In the genomic region with DNA sequence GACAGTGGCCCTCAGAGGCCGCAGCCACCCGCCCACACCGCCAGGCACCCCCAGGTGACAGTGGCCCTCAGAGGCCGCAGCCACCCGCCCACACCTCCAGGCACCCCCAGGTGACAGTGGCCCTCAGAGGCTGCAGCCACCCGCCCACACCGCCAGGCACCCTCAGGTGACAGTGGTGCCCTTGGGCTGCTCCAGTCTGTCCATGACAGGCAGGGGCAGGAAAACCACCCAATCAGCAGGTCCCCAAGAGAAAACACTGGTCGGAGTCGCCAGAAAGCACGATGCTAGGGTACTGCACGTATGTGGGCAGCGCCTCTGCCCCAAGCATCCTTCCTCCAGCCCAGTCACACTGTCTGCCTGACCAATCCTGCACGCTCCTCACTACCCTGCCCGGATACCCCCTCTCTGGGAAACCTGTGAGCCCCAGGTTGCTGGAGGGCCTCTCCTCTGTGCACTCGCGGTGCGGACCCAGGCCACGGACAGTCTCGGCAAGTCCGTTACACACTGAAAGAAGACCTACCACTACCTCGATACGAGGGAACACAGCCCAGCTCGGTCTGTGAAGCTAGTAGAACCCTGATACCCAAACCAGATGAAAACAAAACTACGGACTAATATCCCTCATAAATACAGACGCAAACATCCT, we compare ENCODE assay signal across 18 cellular contexts. TPM values are rescaled to one million over a fixed set of nuclear protein-coding genes. Genes with fewer than 3 reads are reported as not detected.
DNase-seq lines count a peak whose midpoint lies in the region; ATAC-seq, FAIRE-seq and TF ChIP-seq lines count a peak whose summit lies in the region.
"Had no signal": no experiment of that assay in that cellular context is flagged by ENCODE, and none has a peak within 500 bp of the region (broad histone marks: within the 10 kb centered on the region; RNA-seq: fewer than 3 reads in every experiment).

No MANE protein-coding gene starts in this region.

- intact Hi-C loops in CD4-positive, alpha-beta T cell (cut with DNase I, micrococcal nuclease): no loop called here

- no peak overlapping the region for H3K4ac ChIP-seq in H9 (ENCODE audit: low read depth, low read length)

- no peaks in the 10 kb centered on the region for H4K20me1 ChIP-seq in H9 (ENCODE audit: control insufficient read depth, insufficient read depth, insufficient read length)
- peaks cover 2% of the 10 kb centered on the region for H4K20me1 ChIP-seq in neural progenitor cell (ENCODE audit: low read depth)

- H4K91ac ChIP-seq in H9 (ENCODE audit: insufficient read length, low read depth, low read length): no peak overlapping the region

- DNase-seq in CD4-positive, alpha-beta T cell: no peak
- DNase-seq in H9 (no peak), chondrocyte (ENCODE audit: low spot score) (peak; percentile 70), neural progenitor cell (ENCODE audit: low spot score) (no peak), NCI-H1048 (lab: John Stamatoyannopoulos, UW) (no peak), frontal cortex (ENCODE audit: low spot score in 2 of 2) (no peak), HuH-7 (ENCODE audit: low spot score) (no peak)
- DNase-seq: ACHN, DMS 273 treated with DMSO at 0.1 percent for 48 hours, MG63, NCI-H1105, NCI-H1694 treated with DMSO at 0.1 percent for 48 hours, NCI-H446 treated with DMSO at 0.1 percent for 48 hours, NCI-H774, PC-9 had no signal

- WGBS in H9 (ENCODE audit: extremely low coverage, insufficient read length, low lambda C conversion rate): no CpG with 5 or more reads among the region's 25 CpGs

- POLR2A ChIA-PET in CD4-positive, alpha-beta T cell (lab: Charles Lee): no interaction called here

- H3K27me3 ChIP-seq in CD4-positive, alpha-beta T cell (ENCODE audit: control insufficient read depth, insufficient read depth, low read length): no peaks in the 10 kb centered on the region
- H3K27me3 ChIP-seq in H9 (ENCODE audit: insufficient read depth, low read length) (no peaks in the 10 kb centered on the region), neural progenitor cell (no peaks in the 10 kb centered on the region)
- H3K27me3 ChIP-seq: MG63 had no signal

- FAIRE-seq in frontal cortex (lab: Jason Lieb, UNC): no peak
- FAIRE-seq: H54 had no signal

- no peak overlapping the region for H2AFZ ChIP-seq in H9 (ENCODE audit: low read length)
- H2AFZ ChIP-seq in neural progenitor cell (replicated peaks): no peak overlapping the region
- H2AFZ ChIP-seq: PC-9 had no signal

- no peaks in the 10 kb centered on the region for H3K9me3 ChIP-seq in CD4-positive, alpha-beta T cell (ENCODE audit: control insufficient read depth, low read length)
- H3K9me3 ChIP-seq in H9 (ENCODE audit: control insufficient read depth, low read depth, low read length) (no peaks in the 10 kb centered on the region), neural progenitor cell (ENCODE audit: low read depth) (no peaks in the 10 kb centered on the region)
- H3K9me3 ChIP-seq: MG63 had no signal

- no peak overlapping the region for H3K56ac ChIP-seq in H9 (ENCODE audit: insufficient read length, low read depth, low read length)

- no peaks in the 10 kb centered on the region for H3K27me3 Mint-ChIP-seq in CD4-positive, alpha-beta T cell
- H3K27me3 Mint-ChIP-seq in H9 (ENCODE audit: low read depth) (no peaks in the 10 kb centered on the region), chondrocyte (ENCODE audit: low read depth) (no peaks in the 10 kb centered on the region), neural progenitor cell (ENCODE audit: insufficient read depth, low read depth) (peaks cover 12% of the 10 kb centered on the region)

- no peak for TF ChIP-seq CTCF in CD4-positive, alpha-beta T cell (IDR thresholded peaks at IDR 0.05)
- TF ChIP-seq CTCF in H9 (conservative IDR thresholded peaks at IDR 0.05) (no peak), chondrocyte (IDR thresholded peaks at IDR 0.05) (no peak), neural progenitor cell (IDR thresholded peaks at IDR 0.05) (no peak)

- no peak overlapping the region for H3K23ac ChIP-seq in H9 (ENCODE audit: insufficient read length, low read depth, low read length)

- no peaks in the 10 kb centered on the region for H3K79me2 ChIP-seq in H9 (ENCODE audit: insufficient read depth, low read length)
- H3K79me2 ChIP-seq in neural progenitor cell (ENCODE audit: low read depth): peaks cover 10% of the 10 kb centered on the region

- H3K9me3 Mint-ChIP-seq in CD4-positive, alpha-beta T cell: no peaks in the 10 kb centered on the region
- peaks cover 11 to 15% of the 10 kb centered on the region in 2 experiments; a peak in 4 of 5 replicates for H3K9me3 Mint-ChIP-seq in H9
- no peaks in the 10 kb centered on the region for H3K9me3 Mint-ChIP-seq in chondrocyte (ENCODE audit: low read depth)
- H3K9me3 Mint-ChIP-seq in neural progenitor cell: peaks cover 17% of the 10 kb centered on the region

- H3K18ac ChIP-seq in H9 (ENCODE audit: insufficient read length, low read depth, low read length): no peak overlapping the region

- no peak overlapping the region for H3K14ac ChIP-seq in H9 (ENCODE audit: insufficient read depth, low read length)

- no peak for ATAC-seq in CD4-positive, alpha-beta T cell (ENCODE audit: poor library complexity)

- H3K4me2 ChIP-seq in H9 (ENCODE audit: insufficient read depth, insufficient read length, low read length): no peak overlapping the region
- H3K4me2 ChIP-seq in neural progenitor cell: no peak overlapping the region
- H3K4me2 ChIP-seq: PC-9 had no signal

- no peak overlapping the region for H2BK12ac ChIP-seq in H9 (ENCODE audit: insufficient read length, low read depth, low read length)

- H4K8ac ChIP-seq in H9 (replicated peaks; ENCODE audit: insufficient read length, low read depth, low read length): no peak overlapping the region

- H3K4me3 ChIP-seq in neural progenitor cell: no peak overlapping the region
- H3K4me3 ChIP-seq: MG63, PC-9 had no signal

- H3K27ac Mint-ChIP-seq in CD4-positive, alpha-beta T cell: peak overlapping the region; percentile 72
- peak overlapping the region in 2 of 3 experiments; percentile 1 to 41; a peak in 2 of 7 replicates for H3K27ac Mint-ChIP-seq in H9
- H3K27ac Mint-ChIP-seq in chondrocyte (ENCODE audit: unreplicated experiment): no peak overlapping the region
- peak overlapping the region; percentile 25 for H3K27ac Mint-ChIP-seq in neural progenitor cell
- H3K27ac Mint-ChIP-seq: B cell had no signal

- no peak overlapping the region for H3T11ph ChIP-seq in H9 (ENCODE audit: low read length)

- H3K79me1 ChIP-seq in H9 (ENCODE audit: insufficient read depth, low read depth, low read length, poor library complexity, severe bottlenecking): no peaks in the 10 kb centered on the region

- H4K5ac ChIP-seq in H9 (ENCODE audit: insufficient read length, low read depth, low read length): no peak overlapping the region

- peak overlapping the region; percentile 9 for H2BK5ac ChIP-seq in H9 (ENCODE audit: insufficient read length, low read length)

- H2BK120ac ChIP-seq in H9 (ENCODE audit: low read depth, low read length, poor library complexity, severe bottlenecking): no peak overlapping the region

- H2AK5ac ChIP-seq in H9 (ENCODE audit: insufficient read length, low read length): no peak overlapping the region

- peaks cover 13% of the 10 kb centered on the region for H3F3A ChIP-seq in neural progenitor cell (ENCODE audit: low read depth)

- no peak overlapping the region for H2BK15ac ChIP-seq in H9 (ENCODE audit: low read depth, low read length)

- peak overlapping the region; percentile 75 for H3K4me3 Mint-ChIP-seq in CD4-positive, alpha-beta T cell
- H3K4me3 Mint-ChIP-seq in H9: no peak overlapping the region; a peak in 1 of 5 replicates
- no peak overlapping the region for H3K4me3 Mint-ChIP-seq in chondrocyte (ENCODE audit: unreplicated experiment)
- peak overlapping the region; percentile 24 for H3K4me3 Mint-ChIP-seq in neural progenitor cell
- H3K4me3 Mint-ChIP-seq: B cell had no signal

- no peaks in the 10 kb centered on the region for H3K4me1 ChIP-seq in H9 (ENCODE audit: insufficient read depth, low read length)
- no peaks in the 10 kb centered on the region for H3K4me1 ChIP-seq in neural progenitor cell

- CTCF ChIA-PET in CD4-positive, alpha-beta T cell (lab: Charles Lee): no interaction called here

- peaks cover 46% of the 10 kb centered on the region for H3K4me1 Mint-ChIP-seq in CD4-positive, alpha-beta T cell (ENCODE audit: low read depth)
- H3K4me1 Mint-ChIP-seq in H9 (peaks cover 7 to 14% of the 10 kb centered on the region in 2 experiments), chondrocyte (ENCODE audit: low read depth) (peaks cover 7% of the 10 kb centered on the region), neural progenitor cell (peaks cover 23% of the 10 kb centered on the region)

- no peaks in the 10 kb centered on the region for H3K23me2 ChIP-seq in H9 (ENCODE audit: insufficient read length, low read depth, low read length, poor library complexity, severe bottlenecking)

- H3K9ac ChIP-seq in H9 (ENCODE audit: extremely low read depth, insufficient read length, low read length): no peak overlapping the region
- H3K9ac ChIP-seq in neural progenitor cell: no peak overlapping the region

- H2BK20ac ChIP-seq in H9 (ENCODE audit: low read depth, low read length, poor library complexity, severe bottlenecking): no peak overlapping the region

- peaks cover 5% of the 10 kb centered on the region for H3K36me3 Mint-ChIP-seq in CD4-positive, alpha-beta T cell (ENCODE audit: low read depth)
- H3K36me3 Mint-ChIP-seq in H9 (ENCODE audit: insufficient read depth in 1 of 3, low read depth in 3 of 3) (peaks cover 10 to 16% (median 13%) of the 10 kb centered on the region in 3 experiments; a peak in 5 of 7 replicates), chondrocyte (ENCODE audit: low read depth) (no peaks in the 10 kb centered on the region), neural progenitor cell (peaks cover 14% of the 10 kb centered on the region)

- H3K36me3 ChIP-seq in neural progenitor cell: no peaks in the 10 kb centered on the region
- H3K36me3 ChIP-seq: MG63 had no signal

- H3K27ac ChIP-seq in CD4-positive, alpha-beta T cell (ENCODE audit: low read depth, low read length): no peak overlapping the region
- H3K27ac ChIP-seq in H9 (ENCODE audit: insufficient read length, low read depth, low read length) (no peak overlapping the region), neural progenitor cell (no peak overlapping the region)
- H3K27ac ChIP-seq: PC-9 had no signal

RNA-seq across cellular contexts. Expression of gene GPR146, which starts 11.7 kb away (rescaled TPM):
- total RNA-seq in CD4-positive, alpha-beta T cell: 10 to 100 TPM in 1 of 2 experiments, 1 to 10 TPM in 1; 9.9 to 13.7 TPM
- total RNA-seq in H9 (2021): 1.4 and 1.6 TPM in 2 replicates
- 1.4 to 4.4 TPM (median 3.8 TPM) in 3 replicates for total RNA-seq in chondrocyte
- total RNA-seq in neural progenitor cell (ENCODE audit: low replicate concordance): 0.79 and 3.5 TPM in 2 replicates
- total RNA-seq in frontal cortex: 0.82 TPM

RNA-seq across cellular contexts. Expression of gene CYP2W1, which starts 49.7 kb away (rescaled TPM):
- total RNA-seq in CD4-positive, alpha-beta T cell: not detected
- total RNA-seq in H9 (2021) (not detected in 2 replicates), chondrocyte (not detected in 3 replicates), neural progenitor cell (ENCODE audit: low replicate concordance) (0.06 TPM in 1 of 2 replicates, not detected in the other), frontal cortex (not detected)
- total RNA-seq: B cell, Daoy, PC-9 had no signal

RNA-seq across cellular contexts. Expression of gene GPER1, which starts 55.3 kb away (rescaled TPM):
- total RNA-seq in CD4-positive, alpha-beta T cell: not detected
- 0.22 TPM in 1 of 2 replicates, not detected in the other for total RNA-seq in H9 (2021)
- total RNA-seq in chondrocyte: 5.7 to 9.9 TPM (median 9.5 TPM) in 3 replicates
- 1.2 and 1.3 TPM in 2 replicates for total RNA-seq in neural progenitor cell (ENCODE audit: low replicate concordance)
- 1.6 TPM for total RNA-seq in frontal cortex

RNA-seq across cellular contexts. Expression of gene COX19, which starts 57.3 kb away (rescaled TPM):
- total RNA-seq in CD4-positive, alpha-beta T cell: 10 to 100 TPM; 47.7 to 51.8 TPM
- total RNA-seq in H9 (2021) (10.2 and 12.3 TPM in 2 replicates), chondrocyte (9.2 to 9.6 TPM (median 9.5 TPM) in 3 replicates), neural progenitor cell (ENCODE audit: low replicate concordance) (15.1 and 17.9 TPM in 2 replicates), frontal cortex (13.9 TPM)

Comparison
In these comparisons a context has a peak if more than half of its experiments do, and no peak if none do; other contexts are left out.
1. H3K4me3 Mint-ChIP-seq: peak in CD4-positive, alpha-beta T cell (single experiment) and neural progenitor cell (single experiment); none in H9 (0 of 2) and chondrocyte (single experiment).